In genomic region chr12:62446741-62447452, GRCh38 we compare ENCODE assay signal across 16 cellular contexts. TPM values are rescaled to one million over a fixed set of nuclear protein-coding genes. Genes with fewer than 3 reads are reported as not detected.
DNase-seq lines count a peak whose midpoint lies in the region; ATAC-seq, FAIRE-seq and TF ChIP-seq lines count a peak whose summit lies in the region.
"Had no signal": no experiment of that assay in that cellular context is flagged by ENCODE, and none has a peak within 500 bp of the region (broad histone marks: within the 10 kb centered on the region; RNA-seq: fewer than 3 reads in every experiment).

No MANE protein-coding gene starts in this region.

- WGBS in A549 (ENCODE audit: missing lambda C conversion rate) = 45% methylated on average over 2 of the region's 2 CpGs

- FAIRE-seq in A549 (lab: Jason Lieb, UNC) = peak; percentile 32
- peak; percentile 65 for FAIRE-seq in H54 (lab: Jason Lieb, UNC)
- FAIRE-seq: GM12878, H1 had no signal

- POLR2A ChIA-PET in A549 (lab: Yijun Ruan, JAX) = no interaction called here

- no peaks in the 10 kb centered on the region for H3K4me1 ChIP-seq in A549
- H3K4me1 ChIP-seq in colonic mucosa = no peaks in the 10 kb centered on the region
- H3K4me1 ChIP-seq: BLaER1 treated with 17β-estradiol and CSF1 and Interleukin-3, amounts not matched to agents 10 nM and 100 nM had no signal

- no peak overlapping the region for H3K27ac ChIP-seq in A549
- H3K27ac ChIP-seq in colonic mucosa = peak overlapping the region; percentile 4
- H3K27ac ChIP-seq: BLaER1 treated with 17β-estradiol and CSF1 and Interleukin-3, amounts not matched to agents 10 nM and 100 nM had no signal

- H3K36me3 ChIP-seq in colonic mucosa = no peaks in the 10 kb centered on the region
- H3K36me3 ChIP-seq: BLaER1 treated with 17β-estradiol and CSF1 and Interleukin-3, amounts not matched to agents 10 nM and 100 nM had no signal

- DNase-seq in A549 (ENCODE audit: low read depth in 1 of 2, low spot score in 1 of 2) = no peak
- DNase-seq in H54 (ENCODE audit: insufficient read length, low spot score) = no peak
- DNase-seq in OCI-M1 (lab: John Stamatoyannopoulos, UW) = peak; percentile 28
- peak; percentile 30 for DNase-seq in colonic mucosa
- DNase-seq in NCI-H774 (lab: John Stamatoyannopoulos, UW) = no peak
- DNase-seq: 8988T; ACHN; CD4-positive, CD25-positive, alpha-beta regulatory T cell; DMS53; HCEC 1CT had no signal

- no peaks in the 10 kb centered on the region for H3K27me3 ChIP-seq in colonic mucosa

- no peak overlapping the region for H3K4me3 ChIP-seq in A549
- no peak overlapping the region for H3K4me3 ChIP-seq in colonic mucosa
- H3K4me3 ChIP-seq: BLaER1 treated with 17β-estradiol and CSF1 and Interleukin-3, amounts not matched to agents 10 nM and 100 nM; GM12878 had no signal

- peaks cover 34% of the 10 kb centered on the region; the same call in 1 of the 3 replicates for H3K9me3 ChIP-seq in A549
- no peaks in the 10 kb centered on the region for H3K9me3 ChIP-seq in colonic mucosa

- intact Hi-C loops in colonic mucosa (cut with DNase I) = no loop called here

- no peak for TF ChIP-seq RAD21 in A549 (conservative IDR thresholded peaks at IDR 0.05 in 1 of 2, IDR thresholded peaks at IDR 0.05 in 1 of 2)

- ATAC-seq in A549 (no peak), HG03039 (IDR thresholded peaks at IDR 0.05; ENCODE audit: unreplicated experiment) (no peak), GM21528 (IDR thresholded peaks at IDR 0.05; ENCODE audit: low FRiP score, unreplicated experiment) (no peak), HG02981 (IDR thresholded peaks at IDR 0.05; ENCODE audit: unreplicated experiment) (no peak)
- ATAC-seq: GM12878 had no signal

- no peak overlapping the region for H3K4me2 ChIP-seq in A549
- H3K4me2 ChIP-seq: BLaER1 treated with 17β-estradiol and CSF1 and Interleukin-3, amounts not matched to agents 10 nM and 100 nM had no signal

- no peak for TF ChIP-seq POLR2A in A549 (IDR thresholded peaks at IDR 0.05; ENCODE audit: low read length)
- TF ChIP-seq POLR2A in H54 (IDR thresholded peaks at IDR 0.05; ENCODE audit: low read depth, low read length) = no peak

- TF ChIP-seq CTCF in A549 (IDR thresholded peaks at IDR 0.05) = no peak
- no peak for TF ChIP-seq CTCF in colonic mucosa (IDR thresholded peaks at IDR 0.05)

- CTCF ChIA-PET in A549 (lab: Yijun Ruan, JAX) = interaction anchor here (3.5 kb wide), 1 partner anchor 10 kb away, joined by 23 read pairs; no protein-coding TSS in a partner anchor

- no peak for TF ChIP-seq EP300 in A549 (IDR thresholded peaks at IDR 0.05)

- no peak overlapping the region for H3K9ac ChIP-seq in colonic mucosa (ENCODE audit: low read depth in 2 of 2, low read length in 2 of 2)
- H3K9ac ChIP-seq: BLaER1 treated with 17β-estradiol and CSF1 and Interleukin-3, amounts not matched to agents 10 nM and 100 nM had no signal

TF ChIP-seq in A549, 52 proteins besides CTCF, POLR2A, EP300 and RAD21:
- no peak for TF ChIP-seq ELK1 (IDR thresholded peaks at IDR 0.05; ENCODE audit: low read depth, low read length)
- TF ChIP-seq RNF2 (IDR thresholded peaks at IDR 0.05; ENCODE audit: borderline replicate concordance, low read depth) = no peak
- TF ChIP-seq NFE2L2 (conservative IDR thresholded peaks at IDR 0.05; ENCODE audit: low read length) = no peak
- TF ChIP-seq MAFK (IDR thresholded peaks at IDR 0.05; ENCODE audit: partially characterized antibody) = no peak
- no peak for TF ChIP-seq NPAS2 (CRISPR knock-in tag; IDR thresholded peaks at IDR 0.05; ENCODE audit: borderline replicate concordance)
- no peak for TF ChIP-seq RCOR1 (IDR thresholded peaks at IDR 0.05; ENCODE audit: low read depth, low read length)
- no peak for TF ChIP-seq CHD2 (IDR thresholded peaks at IDR 0.05; ENCODE audit: low read length, partially characterized antibody)
- TF ChIP-seq ZC3H11A (IDR thresholded peaks at IDR 0.05) = no peak
- TF ChIP-seq ZFP36 (IDR thresholded peaks at IDR 0.05; ENCODE audit: borderline replicate concordance, partially characterized antibody) = no peak
- no peak for TF ChIP-seq FOXS1 (CRISPR knock-in tag; IDR thresholded peaks at IDR 0.05)
- no peak for TF ChIP-seq HDAC2 (IDR thresholded peaks at IDR 0.05)
- TF ChIP-seq, protein P1, sequence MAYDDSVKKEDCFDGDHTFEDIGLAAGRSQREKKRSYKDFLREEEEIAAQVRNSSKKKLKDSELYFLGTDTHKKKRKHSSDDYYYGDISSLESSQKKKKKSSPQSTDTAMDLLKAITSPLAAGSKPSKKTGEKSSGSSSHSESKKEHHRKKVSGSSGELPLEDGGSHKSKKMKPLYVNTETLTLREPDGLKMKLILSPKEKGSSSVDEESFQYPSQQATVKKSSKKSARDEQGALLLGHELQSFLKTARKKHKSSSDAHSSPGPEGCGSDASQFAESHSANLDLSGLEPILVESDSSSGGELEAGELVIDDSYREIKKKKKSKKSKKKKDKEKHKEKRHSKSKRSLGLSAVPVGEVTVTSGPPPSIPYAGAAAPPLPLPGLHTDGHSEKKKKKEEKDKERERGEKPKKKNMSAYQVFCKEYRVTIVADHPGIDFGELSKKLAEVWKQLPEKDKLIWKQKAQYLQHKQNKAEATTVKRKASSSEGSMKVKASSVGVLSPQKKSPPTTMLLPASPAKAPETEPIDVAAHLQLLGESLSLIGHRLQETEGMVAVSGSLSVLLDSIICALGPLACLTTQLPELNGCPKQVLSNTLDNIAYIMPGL (CRISPR knock-in tag; IDR thresholded peaks at IDR 0.05; ENCODE audit: borderline replicate concordance) = no peak
- TF ChIP-seq TP53 (CRISPR knock-in tag; IDR thresholded peaks at IDR 0.05) = no peak
- no peak for TF ChIP-seq HOXB13 (CRISPR knock-in tag; IDR thresholded peaks at IDR 0.05; ENCODE audit: low read depth)
- no peak for TF ChIP-seq MAX (IDR thresholded peaks at IDR 0.05)
- no peak for TF ChIP-seq PBX3 (IDR thresholded peaks at IDR 0.05)
- TF ChIP-seq ESRRA (IDR thresholded peaks at IDR 0.05; ENCODE audit: borderline replicate concordance, low read length) = no peak
- no peak for TF ChIP-seq SMC3 (IDR thresholded peaks at IDR 0.05)
- TF ChIP-seq JUN (IDR thresholded peaks at IDR 0.05) = no peak
- no peak for TF ChIP-seq HEYL (CRISPR knock-in tag; IDR thresholded peaks at IDR 0.05)

RNA-seq across cellular contexts. Expression of gene MON2, which starts 19.7 kb away (rescaled TPM):
- 27.7 and 52.7 TPM in 2 replicates for polyA plus RNA-seq in A549 (2011; rRNA removed)
- 3.4 and 3.6 TPM in 2 replicates for polyA plus RNA-seq in A549 (2012; cell fraction: cytosol; rRNA removed)
- 7.6 and 13.7 TPM in 2 replicates for polyA plus RNA-seq in A549 (2012; cell fraction: nucleus; rRNA removed)
- polyA plus RNA-seq in A549 (2017; fragmentation: RNase III; extraction: RNeasy Plus Mini Kit Qiagen cat#74134 plus additional on column Dnase treatment) = 17.1 to 18.9 TPM (median 18.8 TPM) in 3 replicates
- 34.1 and 39.4 TPM in 2 replicates for polyA minus RNA-seq in A549 (2011; rRNA and poly(A)+ RNA removed)
- total RNA-seq in colonic mucosa = 10 to 100 TPM; 50.4 to 53.0 TPM

Comparison
In these comparisons a context has a peak if more than half of its experiments do, and no peak if none do; other contexts are left out.
1. DNase-seq: peak in OCI-M1 (single experiment) and colonic mucosa (single experiment); none in A549 (0 of 2), H54 (single experiment) and NCI-H774 (single experiment).